Comparison of ENCODE assay signal across 9 cellular contexts in genomic region chr10:116073025-116073424, GRCh38.
"Had no signal": no experiment of that assay in that cellular context is flagged by ENCODE, and none has a peak within 500 bp of the region (broad histone marks: within the 10 kb centered on the region; RNA-seq: fewer than 3 reads in every experiment).

No MANE protein-coding gene starts in this region.

- H3K9me3 ChIP-seq: heart right ventricle had no signal

- H3K36me3 ChIP-seq: cardiac muscle cell, heart right ventricle had no signal

- H3K27ac Mint-ChIP-seq: activated naive CD4-positive, alpha-beta T cell treated with anti-CD3 and anti-CD28 coated beads for 36 hours; stimulated activated naive CD8-positive, alpha-beta T cell treated with anti-CD3 and anti-CD28 coated beads, Interleukin-15, amount 100 ng/mL, for 72 hours had no signal

- DNase-seq: activated CD4-positive, alpha-beta T cell treated with anti-CD3 and anti-CD28 coated beads for 48 hours; activated naive CD4-positive, alpha-beta T cell treated with anti-CD3 and anti-CD28 coated beads for 36 hours; heart right ventricle; kidney; stimulated activated CD4-positive, alpha-beta T cell treated with anti-CD3 and anti-CD28 coated beads, Interleukin-4, amount 100 ng/mL, for 24 hours; stimulated activated naive CD8-positive, alpha-beta T cell treated with anti-CD3 and anti-CD28 coated beads, Interleukin-15, amount 100 ng/mL, for 72 hours had no signal

- H3K27me3 ChIP-seq: cardiac muscle cell, heart right ventricle had no signal

- H3K27ac ChIP-seq: cardiac muscle cell, heart right ventricle, parathyroid adenoma had no signal

- H3K9me3 Mint-ChIP-seq: activated naive CD4-positive, alpha-beta T cell treated with anti-CD3 and anti-CD28 coated beads for 36 hours; stimulated activated naive CD8-positive, alpha-beta T cell treated with anti-CD3 and anti-CD28 coated beads, Interleukin-15, amount 100 ng/mL, for 72 hours had no signal

- H3K4me1 ChIP-seq: heart right ventricle, parathyroid adenoma had no signal

- H3K4me3 ChIP-seq: cardiac muscle cell, heart right ventricle had no signal

- ATAC-seq: esophagus mucosa; heart right ventricle; stimulated activated naive CD8-positive, alpha-beta T cell treated with anti-CD3 and anti-CD28 coated beads, Interleukin-15, amount 100 ng/mL, for 72 hours had no signal

- H3K27me3 Mint-ChIP-seq: stimulated activated naive CD8-positive, alpha-beta T cell treated with anti-CD3 and anti-CD28 coated beads, Interleukin-15, amount 100 ng/mL, for 72 hours had no signal

- H3K4me3 Mint-ChIP-seq: activated naive CD4-positive, alpha-beta T cell treated with anti-CD3 and anti-CD28 coated beads for 36 hours; stimulated activated naive CD8-positive, alpha-beta T cell treated with anti-CD3 and anti-CD28 coated beads, Interleukin-15, amount 100 ng/mL, for 72 hours had no signal

- H3K4me1 Mint-ChIP-seq: stimulated activated naive CD8-positive, alpha-beta T cell treated with anti-CD3 and anti-CD28 coated beads, Interleukin-15, amount 100 ng/mL, for 72 hours had no signal
